In the genomic region with DNA sequence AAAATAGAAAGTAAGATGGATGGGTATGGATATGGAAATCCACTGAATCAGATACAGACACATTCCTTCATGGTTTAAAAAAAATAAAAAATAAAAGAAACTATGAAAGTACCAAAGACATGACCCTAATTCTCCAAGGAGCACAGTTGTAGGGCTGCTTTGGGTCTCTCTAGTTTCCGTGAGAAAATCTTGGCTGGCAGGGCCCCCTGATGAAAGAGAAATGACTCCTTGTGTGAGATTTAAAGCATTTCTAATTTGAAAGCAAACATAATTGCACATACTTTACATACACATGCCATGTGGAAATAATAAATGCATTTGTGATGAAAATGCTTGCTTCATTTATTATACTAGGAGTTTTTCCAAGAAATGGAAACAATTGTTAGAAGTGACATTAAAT, we compare ENCODE assay signal across 16 cellular contexts.
DNase-seq lines count a peak whose midpoint lies in the region; ATAC-seq, FAIRE-seq and TF ChIP-seq lines count a peak whose summit lies in the region.
"Had no signal": no experiment of that assay in that cellular context is flagged by ENCODE, and none has a peak within 500 bp of the region (broad histone marks: within the 10 kb centered on the region; RNA-seq: fewer than 3 reads in every experiment).

No MANE protein-coding gene starts in this region.

- no peak for ATAC-seq in foreskin keratinocyte
- ATAC-seq: K562 had no signal

- H3K27me3 ChIP-seq in foreskin keratinocyte: no peaks in the 10 kb centered on the region
- H3K27me3 ChIP-seq: BLaER1 had no signal

- H3K4me1 ChIP-seq in foreskin keratinocyte: peaks cover 5% of the 10 kb centered on the region
- H3K4me1 ChIP-seq: BLaER1 had no signal

- H3K27ac ChIP-seq in foreskin keratinocyte (no peak overlapping the region), caudate nucleus (ENCODE audit: low read depth, low read length) (no peak overlapping the region)
- H3K27ac ChIP-seq: BLaER1 had no signal

- DNase-seq in EH (ENCODE audit: low read depth) (peak; percentile 55), fibroblast of gingiva (ENCODE audit: low read depth) (peak; percentile 66), amniotic stem cell (lab: John Stamatoyannopoulos, UW) (no peak), foreskin keratinocyte (no peak), caudate nucleus (lab: John Stamatoyannopoulos, UW) (no peak)
- DNase-seq: AML-193, DMS153, DND-41, H9, IMR-90 had no signal

- FAIRE-seq in TTC549 (lab: Jason Lieb, UNC): peak; percentile 3
- FAIRE-seq: G401.6, H1, HTR-8/SVneo, K562 had no signal

- TF ChIP-seq CTCF in foreskin keratinocyte (conservative IDR thresholded peaks at IDR 0.05): no peak

Comparison
In these comparisons a context has a peak if more than half of its experiments do, and no peak if none do; other contexts are left out.
1. DNase-seq: peak in EH (single experiment) and fibroblast of gingiva (single experiment); none in amniotic stem cell (single experiment), foreskin keratinocyte (0 of 2) and caudate nucleus (0 of 61).